In genomic region chr20:5290596-5290995, GRCh38 we compare ENCODE assay signal across 12 cellular contexts. TPM values are rescaled to one million over a fixed set of nuclear protein-coding genes. Genes with fewer than 3 reads are reported as not detected.
"Had no signal": no experiment of that assay in that cellular context is flagged by ENCODE, and none has a peak within 500 bp of the region (broad histone marks: within the 10 kb centered on the region; RNA-seq: fewer than 3 reads in every experiment).

No MANE protein-coding gene starts in this region.

- H3K27ac ChIP-seq: GM23248 had no signal

- H2AFZ ChIP-seq: GM23248, GM23338 had no signal

- H3K4me2 ChIP-seq: GM23338 had no signal

- FAIRE-seq: H1, H54 had no signal

- ATAC-seq: GM23338, HCT116 had no signal

- H3K9me3 ChIP-seq: HAP-1 had no signal

- H3K9ac ChIP-seq: GM23248 had no signal

- H3K4me3 ChIP-seq: GM23248, GM23338, HAP-1 had no signal

- H3K36me3 ChIP-seq: HAP-1 had no signal

- DNase-seq: GM23248, GOT3, H7, H9, HCEC 1CT, HFFc6 had no signal

- H3K4me1 ChIP-seq: HAP-1 had no signal

RNA-seq across cellular contexts. Expression of gene PROKR2, which starts 26.2 kb away (rescaled TPM):
- total RNA-seq: GM23248, H4, HFFc6 had no signal
- polyA plus RNA-seq: GM23248 had no signal
